ENCODE assay signal across 18 cellular contexts in the genomic region with DNA sequence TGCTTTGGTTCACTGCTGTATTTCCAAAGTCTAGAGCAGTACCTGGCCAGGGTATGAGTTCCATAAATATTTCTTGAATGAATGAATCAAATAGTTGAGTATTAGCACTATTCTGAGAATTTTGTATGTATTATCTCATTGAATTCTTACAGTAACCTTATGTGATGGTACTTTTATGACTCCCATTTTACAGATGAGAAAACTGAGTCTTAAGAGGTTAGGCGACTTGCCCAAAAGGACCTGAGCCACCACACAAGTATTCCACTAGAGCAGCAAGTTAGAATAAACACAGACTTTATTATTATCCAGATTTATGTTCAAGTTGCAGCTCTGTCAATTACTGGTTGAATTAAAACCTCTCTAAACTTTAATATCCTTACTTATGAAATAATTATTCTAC. TPM values are rescaled to one million over a fixed set of nuclear protein-coding genes. Genes with fewer than 3 reads are reported as not detected.
DNase-seq lines count a peak whose midpoint lies in the region; ATAC-seq and TF ChIP-seq lines count a peak whose summit lies in the region.
"Had no signal": no experiment of that assay in that cellular context is flagged by ENCODE, and none has a peak within 500 bp of the region (broad histone marks: within the 10 kb centered on the region; RNA-seq: fewer than 3 reads in every experiment).

No MANE protein-coding gene starts in this region.

- POLR2A ChIA-PET in SK-N-SH (lab: Yijun Ruan, JAX) = interaction anchor here (2.2 kb wide), 1 partner anchor 28 kb away, joined by 8 read pairs; no protein-coding TSS in a partner anchor
- POLR2A ChIA-PET in A673 (lab: Charles Lee; ENCODE audit: low non-redundant PET) = no interaction called here

- H2AFZ ChIP-seq in SK-N-SH (ENCODE audit: low read depth) = no peak overlapping the region

- TF ChIP-seq RAD21 in SK-N-SH (IDR thresholded peaks at IDR 0.05; ENCODE audit: low read length) = no peak

- in situ Hi-C loops in brain microvascular endothelial cell (cut with HindIII; ENCODE audit: low pct_ligation_motif_present, low sequenced_read_pairs) = no loop called here

- no TSS peak for BruUV-seq in A673 (replicated peaks; lab: Mats Ljungman, UMichigan)

- no peak overlapping the region for H3K4me3 ChIP-seq in SK-N-SH (ENCODE audit: low read depth in 2 of 2, low read length in 1 of 2)
- H3K4me3 ChIP-seq in body of pancreas = no peak overlapping the region
- no peak overlapping the region for H3K4me3 ChIP-seq in muscle layer of colon (ENCODE audit: low read depth in 1 of 2, low read length in 2 of 2)
- no peak overlapping the region for H3K4me3 ChIP-seq in thoracic aorta
- no peak overlapping the region for H3K4me3 ChIP-seq in brain microvascular endothelial cell (ENCODE audit: low read depth, low read length)
- no peak overlapping the region for H3K4me3 ChIP-seq in A673 (ENCODE audit: low read depth, low read length, poor library complexity, severe bottlenecking)
- H3K4me3 ChIP-seq: BLaER1 had no signal

- no peak overlapping the region for H3K4me2 ChIP-seq in SK-N-SH

- DNase-seq in SK-N-SH = no peak
- DNase-seq in body of pancreas = no peak
- DNase-seq in thoracic aorta (ENCODE audit: low spot score) = no peak
- DNase-seq in brain microvascular endothelial cell = no peak
- DNase-seq in A673 (ENCODE audit: low spot score) = no peak
- DNase-seq: activated naive CD4-positive, alpha-beta T cell treated with Interleukin-2 at 50 U/mL for 16 hours; DMS153; H9; NCI-H187; NCI-H446 treated with DMSO at 0.1 percent for 48 hours; SIG-M5; stimulated activated CD4-positive, alpha-beta T cell treated with anti-CD3 and anti-CD28 coated beads, Interleukin-1b, Interleukin-23, amount 100 ng/mL, for 48 hours; T-helper 9 cell had no signal

- H3K9ac ChIP-seq in SK-N-SH (no peak overlapping the region), muscle layer of colon (ENCODE audit: low read length) (no peak overlapping the region)
- H3K9ac ChIP-seq: BLaER1 had no signal

- H3F3A ChIP-seq in SK-N-SH (replicated peaks; ENCODE audit: insufficient read depth) = peaks cover 42% of the 10 kb centered on the region

- no peak for TF ChIP-seq EP300 in SK-N-SH (IDR thresholded peaks at IDR 0.05; ENCODE audit: borderline replicate concordance in 1 of 2, low read depth in 1 of 2, low read length in 1 of 2)

- no peaks in the 10 kb centered on the region for H3K9me3 ChIP-seq in SK-N-SH
- no peaks in the 10 kb centered on the region for H3K9me3 ChIP-seq in body of pancreas
- H3K9me3 ChIP-seq in muscle layer of colon (ENCODE audit: low read length) = no peaks in the 10 kb centered on the region
- no peaks in the 10 kb centered on the region for H3K9me3 ChIP-seq in thoracic aorta
- no peaks in the 10 kb centered on the region for H3K9me3 ChIP-seq in A673 (ENCODE audit: low read depth, low read length, poor library complexity, severe bottlenecking)

- no peak for TF ChIP-seq POLR2A in body of pancreas (IDR thresholded peaks at IDR 0.05)

- no peaks in the 10 kb centered on the region for H4K20me1 ChIP-seq in SK-N-SH (ENCODE audit: insufficient read depth)

- ATAC-seq in SK-N-SH treated with all-trans-retinoic acid at 6 μM for 48 hours (no peak), body of pancreas (no peak), thoracic aorta (ENCODE audit: insufficient number of reproducible peaks, low FRiP score, low read depth) (no peak), HG02981 (IDR thresholded peaks at IDR 0.05; ENCODE audit: unreplicated experiment) (no peak)
- ATAC-seq: right cardiac atrium had no signal

- H3K36me3 ChIP-seq in SK-N-SH (replicated peaks in 1 of 2; ENCODE audit: control insufficient read depth in 1 of 2, insufficient read depth in 2 of 2, low read length in 1 of 2) = peaks cover 0 to 6% of the 10 kb centered on the region in 2 experiments
- H3K36me3 ChIP-seq in body of pancreas (replicated peaks in 1 of 2; ENCODE audit: insufficient read depth in 1 of 2, low read depth in 2 of 2) = no peaks in the 10 kb centered on the region
- no peaks in the 10 kb centered on the region for H3K36me3 ChIP-seq in muscle layer of colon (ENCODE audit: insufficient read depth, low read length)
- H3K36me3 ChIP-seq in thoracic aorta = no peaks in the 10 kb centered on the region
- no peaks in the 10 kb centered on the region for H3K36me3 ChIP-seq in brain microvascular endothelial cell (replicated peaks)
- H3K36me3 ChIP-seq in A673 (ENCODE audit: insufficient read depth, low read length, poor library complexity, severe bottlenecking) = no peaks in the 10 kb centered on the region

- peaks cover 69% of the 10 kb centered on the region for H3K79me2 ChIP-seq in SK-N-SH (ENCODE audit: insufficient read depth)

- H3K9me2 ChIP-seq in SK-N-SH = no peaks in the 10 kb centered on the region

- 100% methylated on average over 1 of the region's 1 CpG for WGBS in SK-N-SH (ENCODE audit: low lambda C conversion rate)
- 95 to 100% methylated on average over 1 of the region's 1 CpG for WGBS in body of pancreas, 2 donors

- H3K4me1 ChIP-seq in SK-N-SH (ENCODE audit: control insufficient read depth in 1 of 2, insufficient read depth in 2 of 2, low read depth in 1 of 2, low read length in 1 of 2) = peaks cover 39 to 55% of the 10 kb centered on the region in 2 experiments
- peaks cover 55% of the 10 kb centered on the region for H3K4me1 ChIP-seq in body of pancreas
- peaks cover 69% of the 10 kb centered on the region for H3K4me1 ChIP-seq in muscle layer of colon (ENCODE audit: insufficient read depth, low read length)
- peaks cover 62 to 77% of the 10 kb centered on the region in 2 donors for H3K4me1 ChIP-seq in thoracic aorta (ENCODE audit: control insufficient read depth in 1 of 2, low read depth in 2 of 2)
- H3K4me1 ChIP-seq in A673 (ENCODE audit: insufficient read depth, low read length, poor library complexity, severe bottlenecking) = peaks cover 37% of the 10 kb centered on the region

- H3K27me3 ChIP-seq in SK-N-SH (ENCODE audit: insufficient read depth) (no peaks in the 10 kb centered on the region), body of pancreas (no peaks in the 10 kb centered on the region), muscle layer of colon (ENCODE audit: control insufficient read depth in 1 of 2, insufficient read depth in 2 of 2, low read length in 2 of 2) (no peaks in the 10 kb centered on the region), thoracic aorta (replicated peaks; ENCODE audit: insufficient read depth) (no peaks in the 10 kb centered on the region), brain microvascular endothelial cell (replicated peaks) (no peaks in the 10 kb centered on the region), A673 (replicated peaks; ENCODE audit: insufficient read depth, low read depth, low read length, poor library complexity) (no peaks in the 10 kb centered on the region)
- H3K27me3 ChIP-seq: BLaER1 had no signal

- CTCF ChIA-PET in SK-N-SH (lab: Yijun Ruan, JAX) = no interaction called here
- CTCF ChIA-PET in A673 (lab: Charles Lee) = no interaction called here

- H3K27ac ChIP-seq in SK-N-SH (ENCODE audit: low read depth in 2 of 2, low read length in 1 of 2) (peak overlapping the region; percentile 94 to 98), body of pancreas (peak overlapping the region; percentile 31 to 90 (median 74)), muscle layer of colon (ENCODE audit: low read depth, low read length) (peak overlapping the region; percentile 77), thoracic aorta (peak overlapping the region; percentile 88 to 90), brain microvascular endothelial cell (no peak overlapping the region), A673 (ENCODE audit: low read depth, low read length, poor library complexity, severe bottlenecking) (no peak overlapping the region)
- H3K27ac ChIP-seq: BLaER1 had no signal

- intact Hi-C loops in body of pancreas (cut with DNase I) (no loop called here), A673 (cut with micrococcal nuclease; ENCODE audit: unreplicated experiment) (no loop called here)

- TF ChIP-seq CTCF in SK-N-SH (IDR thresholded peaks at IDR 0.05) (no peak), body of pancreas (IDR thresholded peaks at IDR 0.05) (no peak), thoracic aorta (IDR thresholded peaks at IDR 0.05) (no peak), brain microvascular endothelial cell (IDR thresholded peaks at IDR 0.05; ENCODE audit: low read depth, low read length, missing control alignments) (no peak), A673 (conservative IDR thresholded peaks at IDR 0.05; ENCODE audit: low read depth, low read length) (no peak)

TF ChIP-seq in SK-N-SH, 30 proteins besides CTCF, POLR2A, EP300 and RAD21:
- no peak for TF ChIP-seq FOXM1 (IDR thresholded peaks at IDR 0.05; ENCODE audit: low read depth)
- TF ChIP-seq GATA2 (CRISPR knock-in tag; IDR thresholded peaks at IDR 0.05) = no peak
- no peak for TF ChIP-seq MXI1 (IDR thresholded peaks at IDR 0.05; ENCODE audit: low read depth, low read length)
- no peak for TF ChIP-seq ELF1 (IDR thresholded peaks at IDR 0.05)
- TF ChIP-seq POLR2AphosphoS5 (IDR thresholded peaks at IDR 0.05; ENCODE audit: low read depth, low read length) = no peak
- TF ChIP-seq YY1 (IDR thresholded peaks at IDR 0.05; ENCODE audit: low read depth) = no peak

TF ChIP-seq in SK-N-SH treated with all-trans-retinoic acid at 6 μM for 48 hours, 23 proteins besides CTCF, POLR2A, EP300 and RAD21 (continues in another document):
- TF ChIP-seq ZFP30 (CRISPR knock-in tag; IDR thresholded peaks at IDR 0.05) (no peak), RARB (CRISPR knock-in tag; IDR thresholded peaks at IDR 0.05) (no peak)

RNA-seq across cellular contexts. Expression of a gene that starts 29.4 kb away (rescaled TPM):
- 16.7 TPM in 2 replicates for polyA plus RNA-seq in SK-N-SH (2012; rRNA removed)
- polyA plus RNA-seq in SK-N-SH (2012; cell fraction: cytosol; rRNA removed) = 9.5 and 12.3 TPM in 2 replicates
- 31.4 and 40.2 TPM in 2 replicates for polyA plus RNA-seq in SK-N-SH (2012; cell fraction: nucleus; rRNA removed)
- total RNA-seq in body of pancreas = 10 to 100 TPM; 10.5 to 13.0 TPM
- total RNA-seq in thoracic aorta = 10 to 100 TPM; 73.2 to 89.8 TPM
- 34.6 and 35.3 TPM in 2 replicates for total RNA-seq in A673 (2021)

Comparison
In these comparisons a context has a peak if more than half of its experiments do, and no peak if none do; other contexts are left out.
1. H3K27ac ChIP-seq: peak in SK-N-SH (2 of 2), body of pancreas (4 of 4), muscle layer of colon (single experiment) and thoracic aorta (2 of 2); none in brain microvascular endothelial cell (single experiment) and A673 (single experiment).